ENCODE assay signal across 1 cellular context in the genomic region with DNA sequence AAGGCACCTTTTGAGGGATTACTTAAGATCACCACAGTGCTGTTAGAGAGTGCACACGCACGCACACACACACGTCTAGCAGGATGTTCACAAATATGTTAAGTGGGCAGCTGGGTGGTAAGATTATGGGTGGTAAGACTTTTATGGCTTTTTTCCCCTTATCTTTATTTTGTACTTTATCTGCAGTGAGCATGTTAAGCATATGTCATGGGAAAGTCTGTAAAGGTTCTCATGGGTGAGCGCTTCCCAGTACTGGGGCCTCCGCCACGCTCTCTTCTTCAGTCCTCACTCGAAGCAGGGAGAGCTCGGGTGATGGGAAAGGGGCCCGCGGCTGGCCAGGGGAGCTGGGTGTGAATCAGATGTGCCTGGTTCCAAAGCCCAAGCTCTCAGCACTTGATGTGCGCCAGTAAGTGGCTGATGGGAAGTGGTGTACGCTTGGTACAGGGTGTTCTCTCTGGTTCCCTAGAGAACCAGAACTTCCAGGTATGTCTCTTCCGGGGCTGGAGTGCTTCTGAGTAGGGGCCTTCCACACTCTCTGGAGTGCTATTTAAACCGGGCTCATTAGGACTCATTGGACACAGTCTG.
TF ChIP-seq lines count a peak whose summit lies in the region.

No MANE protein-coding gene starts in this region.

TF ChIP-seq in H1, 55 proteins besides CTCF, POLR2A, EP300 and RAD21 (continued from another document):
- no peak for TF ChIP-seq FOSL1 (IDR thresholded peaks at IDR 0.05; ENCODE audit: insufficient read depth, low read depth, low read length)
- TF ChIP-seq RFX5 (IDR thresholded peaks at IDR 0.05; ENCODE audit: borderline replicate concordance, low read depth, low read length): no peak
- TF ChIP-seq, protein P1, sequence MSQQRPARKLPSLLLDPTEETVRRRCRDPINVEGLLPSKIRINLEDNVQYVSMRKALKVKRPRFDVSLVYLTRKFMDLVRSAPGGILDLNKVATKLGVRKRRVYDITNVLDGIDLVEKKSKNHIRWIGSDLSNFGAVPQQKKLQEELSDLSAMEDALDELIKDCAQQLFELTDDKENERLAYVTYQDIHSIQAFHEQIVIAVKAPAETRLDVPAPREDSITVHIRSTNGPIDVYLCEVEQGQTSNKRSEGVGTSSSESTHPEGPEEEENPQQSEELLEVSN (IDR thresholded peaks at IDR 0.05): no peak
- TF ChIP-seq MAFK (IDR thresholded peaks at IDR 0.05; ENCODE audit: low read depth, low read length): no peak
- TF ChIP-seq TBP (IDR thresholded peaks at IDR 0.05; ENCODE audit: low read depth, low read length): no peak
- no peak for TF ChIP-seq KDM5A (IDR thresholded peaks at IDR 0.05; ENCODE audit: low read length)
- TF ChIP-seq JUN (IDR thresholded peaks at IDR 0.05; ENCODE audit: low read depth, low read length): no peak
- no peak for TF ChIP-seq NRF1 (IDR thresholded peaks at IDR 0.05; ENCODE audit: low read depth, low read length)
- no peak for TF ChIP-seq TAF7 (optimal IDR thresholded peaks at IDR 0.05; ENCODE audit: borderline replicate concordance, low read depth, low read length)
- TF ChIP-seq BRCA1 (IDR thresholded peaks at IDR 0.05; ENCODE audit: low read depth, low read length): no peak
TF ChIP-seq in H1: peak in this region for 0.
